In genomic region chr5:134226441-134227192, GRCh38 we compare ENCODE assay signal across 8 cellular contexts. TPM values are rescaled to one million over a fixed set of nuclear protein-coding genes. Genes with fewer than 3 reads are reported as not detected.
DNase-seq lines count a peak whose midpoint lies in the region; ATAC-seq and TF ChIP-seq lines count a peak whose summit lies in the region.

No MANE protein-coding gene starts in this region.

- H3K4me1 ChIP-seq in mesodermal cell (ENCODE audit: control insufficient read depth, insufficient read depth, low read length, poor library complexity, severe bottlenecking) (peaks cover 4% of the 10 kb centered on the region), urinary bladder (ENCODE audit: insufficient read depth) (no peaks in the 10 kb centered on the region)

- H3K36me3 ChIP-seq in mesodermal cell (ENCODE audit: control insufficient read depth, insufficient read depth, low read length) = peaks cover 4% of the 10 kb centered on the region
- no peaks in the 10 kb centered on the region for H3K36me3 ChIP-seq in urinary bladder (ENCODE audit: insufficient read depth)

- peak overlapping the region; percentile 100 for H3K27ac Mint-ChIP-seq in dendritic cell treated with granulocyte-macrophage colony-stimulating factor and Interleukin-4, amounts not matched to agents 40 ng/mL and 50 ng/mL, for 4 days

- H3K27ac ChIP-seq in mesodermal cell (ENCODE audit: low read depth, low read length, severe bottlenecking) (peak overlapping the region; percentile 99), urinary bladder (ENCODE audit: low read depth) (peak overlapping the region; percentile 95)

- peak overlapping the region; percentile 99 for H3K4me3 Mint-ChIP-seq in dendritic cell treated with granulocyte-macrophage colony-stimulating factor and Interleukin-4, amounts not matched to agents 40 ng/mL and 50 ng/mL, for 4 days

- H3K4me3 ChIP-seq in mesodermal cell (ENCODE audit: extremely low read depth, insufficient read depth, low read length, poor library complexity, severe bottlenecking) (peak overlapping the region; percentile 96), urinary bladder (ENCODE audit: low read depth, low read length) (peak overlapping the region; percentile 93)

- H3K9me3 ChIP-seq in mesodermal cell (ENCODE audit: control insufficient read depth, low read length) = no peaks in the 10 kb centered on the region

- 6% methylated on average over 39 to 46 of the region's 51 CpGs for WGBS in mesodermal cell (ENCODE audit: insufficient coverage in 2 of 2), 2 experiments
- WGBS in urinary bladder = 3% methylated on average over 51 of the region's 51 CpGs

- DNase-seq in NCI-H2029 (lab: John Stamatoyannopoulos, UW) (peak; percentile 81), NCI-H2029 treated with DMSO at 0.1 percent for 48 hours (lab: John Stamatoyannopoulos, UW) (no peak), epidermal melanocyte (ENCODE audit: insufficient read length, low spot score) (no peak)

- H3K36me3 Mint-ChIP-seq in dendritic cell treated with granulocyte-macrophage colony-stimulating factor and Interleukin-4, amounts not matched to agents 40 ng/mL and 50 ng/mL, for 4 days (ENCODE audit: low read depth) = peaks cover 36% of the 10 kb centered on the region

- no peaks in the 10 kb centered on the region for H3K27me3 Mint-ChIP-seq in dendritic cell treated with granulocyte-macrophage colony-stimulating factor and Interleukin-4, amounts not matched to agents 40 ng/mL and 50 ng/mL, for 4 days

- intact Hi-C loops in dendritic cell treated with granulocyte-macrophage colony-stimulating factor and Interleukin-4, amounts not matched to agents 40 ng/mL and 50 ng/mL, for 4 days (cut with micrococcal nuclease) = loop anchor here (1.0 to 2.0 kb wide), 2 partner anchors 14 to 23 kb away; no protein-coding TSS in a partner anchor

- no peaks in the 10 kb centered on the region for H3K9me3 Mint-ChIP-seq in dendritic cell treated with granulocyte-macrophage colony-stimulating factor and Interleukin-4, amounts not matched to agents 40 ng/mL and 50 ng/mL, for 4 days

- ATAC-seq in HG02973 (IDR thresholded peaks at IDR 0.05; ENCODE audit: unreplicated experiment) = peak; percentile 20
- peak; percentile 18 for ATAC-seq in SK-N-SH treated with all-trans-retinoic acid at 6 μM for 48 hours

- peaks cover 32% of the 10 kb centered on the region for H3K4me1 Mint-ChIP-seq in dendritic cell treated with granulocyte-macrophage colony-stimulating factor and Interleukin-4, amounts not matched to agents 40 ng/mL and 50 ng/mL, for 4 days (ENCODE audit: low read depth)

TF ChIP-seq in SK-N-SH treated with all-trans-retinoic acid at 6 μM for 48 hours, 23 proteins besides CTCF, POLR2A, EP300 and RAD21:
- no peak for TF ChIP-seq ZNF8 (CRISPR knock-in tag; IDR thresholded peaks at IDR 0.05)
- TF ChIP-seq TCF4 (CRISPR knock-in tag; IDR thresholded peaks at IDR 0.05; ENCODE audit: borderline replicate concordance) = no peak
- TF ChIP-seq SNAI2 (CRISPR knock-in tag; IDR thresholded peaks at IDR 0.05) = no peak
- TF ChIP-seq ARNTL (CRISPR knock-in tag; IDR thresholded peaks at IDR 0.05; ENCODE audit: borderline replicate concordance, low read depth) = no peak
- no peak for TF ChIP-seq ZFP30 (CRISPR knock-in tag; IDR thresholded peaks at IDR 0.05)
- TF ChIP-seq OSR1 (CRISPR knock-in tag; IDR thresholded peaks at IDR 0.05) = no peak
- no peak for TF ChIP-seq ISL1 (CRISPR knock-in tag; IDR thresholded peaks at IDR 0.05)
- TF ChIP-seq, protein P1, sequence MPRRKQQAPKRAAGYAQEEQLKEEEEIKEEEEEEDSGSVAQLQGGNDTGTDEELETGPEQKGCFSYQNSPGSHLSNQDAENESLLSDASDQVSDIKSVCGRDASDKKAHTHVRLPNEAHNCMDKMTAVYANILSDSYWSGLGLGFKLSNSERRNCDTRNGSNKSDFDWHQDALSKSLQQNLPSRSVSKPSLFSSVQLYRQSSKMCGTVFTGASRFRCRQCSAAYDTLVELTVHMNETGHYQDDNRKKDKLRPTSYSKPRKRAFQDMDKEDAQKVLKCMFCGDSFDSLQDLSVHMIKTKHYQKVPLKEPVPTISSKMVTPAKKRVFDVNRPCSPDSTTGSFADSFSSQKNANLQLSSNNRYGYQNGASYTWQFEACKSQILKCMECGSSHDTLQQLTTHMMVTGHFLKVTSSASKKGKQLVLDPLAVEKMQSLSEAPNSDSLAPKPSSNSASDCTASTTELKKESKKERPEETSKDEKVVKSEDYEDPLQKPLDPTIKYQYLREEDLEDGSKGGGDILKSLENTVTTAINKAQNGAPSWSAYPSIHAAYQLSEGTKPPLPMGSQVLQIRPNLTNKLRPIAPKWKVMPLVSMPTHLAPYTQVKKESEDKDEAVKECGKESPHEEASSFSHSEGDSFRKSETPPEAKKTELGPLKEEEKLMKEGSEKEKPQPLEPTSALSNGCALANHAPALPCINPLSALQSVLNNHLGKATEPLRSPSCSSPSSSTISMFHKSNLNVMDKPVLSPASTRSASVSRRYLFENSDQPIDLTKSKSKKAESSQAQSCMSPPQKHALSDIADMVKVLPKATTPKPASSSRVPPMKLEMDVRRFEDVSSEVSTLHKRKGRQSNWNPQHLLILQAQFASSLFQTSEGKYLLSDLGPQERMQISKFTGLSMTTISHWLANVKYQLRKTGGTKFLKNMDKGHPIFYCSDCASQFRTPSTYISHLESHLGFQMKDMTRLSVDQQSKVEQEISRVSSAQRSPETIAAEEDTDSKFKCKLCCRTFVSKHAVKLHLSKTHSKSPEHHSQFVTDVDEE (CRISPR knock-in tag; IDR thresholded peaks at IDR 0.05) = no peak
- no peak for TF ChIP-seq TOX (CRISPR knock-in tag; IDR thresholded peaks at IDR 0.05; ENCODE audit: borderline replicate concordance)
- no peak for TF ChIP-seq CSRNP3 (CRISPR knock-in tag; IDR thresholded peaks at IDR 0.05)
- TF ChIP-seq PPARA (CRISPR knock-in tag; IDR thresholded peaks at IDR 0.05; ENCODE audit: borderline replicate concordance) = no peak
- no peak for TF ChIP-seq ZNF70 (CRISPR knock-in tag; IDR thresholded peaks at IDR 0.05)
- TF ChIP-seq BACH2 (CRISPR knock-in tag; IDR thresholded peaks at IDR 0.05; ENCODE audit: borderline replicate concordance) = no peak
- TF ChIP-seq GLIS3 (CRISPR knock-in tag; IDR thresholded peaks at IDR 0.05) = no peak

RNA-seq across cellular contexts. Expression of gene PPP2CA, which starts 0.7 kb away (rescaled TPM):
- polyA plus RNA-seq in mesodermal cell (2013, experiment 1 of 2) = 210 TPM
- 180 TPM for polyA plus RNA-seq in mesodermal cell (2013, experiment 2 of 2)
- total RNA-seq in urinary bladder = 67.5 TPM
- polyA plus RNA-seq in urinary bladder = 77.9 TPM

RNA-seq across cellular contexts. Expression of gene SKP1, which starts 49.9 kb away (rescaled TPM):
- 672 TPM for polyA plus RNA-seq in mesodermal cell (2013, experiment 1 of 2)
- 691 TPM for polyA plus RNA-seq in mesodermal cell (2013, experiment 2 of 2)
- total RNA-seq in urinary bladder = 272 TPM
- polyA plus RNA-seq in urinary bladder = 745 TPM
